8 cellular contexts compared by ENCODE assay signal in the genomic region with DNA sequence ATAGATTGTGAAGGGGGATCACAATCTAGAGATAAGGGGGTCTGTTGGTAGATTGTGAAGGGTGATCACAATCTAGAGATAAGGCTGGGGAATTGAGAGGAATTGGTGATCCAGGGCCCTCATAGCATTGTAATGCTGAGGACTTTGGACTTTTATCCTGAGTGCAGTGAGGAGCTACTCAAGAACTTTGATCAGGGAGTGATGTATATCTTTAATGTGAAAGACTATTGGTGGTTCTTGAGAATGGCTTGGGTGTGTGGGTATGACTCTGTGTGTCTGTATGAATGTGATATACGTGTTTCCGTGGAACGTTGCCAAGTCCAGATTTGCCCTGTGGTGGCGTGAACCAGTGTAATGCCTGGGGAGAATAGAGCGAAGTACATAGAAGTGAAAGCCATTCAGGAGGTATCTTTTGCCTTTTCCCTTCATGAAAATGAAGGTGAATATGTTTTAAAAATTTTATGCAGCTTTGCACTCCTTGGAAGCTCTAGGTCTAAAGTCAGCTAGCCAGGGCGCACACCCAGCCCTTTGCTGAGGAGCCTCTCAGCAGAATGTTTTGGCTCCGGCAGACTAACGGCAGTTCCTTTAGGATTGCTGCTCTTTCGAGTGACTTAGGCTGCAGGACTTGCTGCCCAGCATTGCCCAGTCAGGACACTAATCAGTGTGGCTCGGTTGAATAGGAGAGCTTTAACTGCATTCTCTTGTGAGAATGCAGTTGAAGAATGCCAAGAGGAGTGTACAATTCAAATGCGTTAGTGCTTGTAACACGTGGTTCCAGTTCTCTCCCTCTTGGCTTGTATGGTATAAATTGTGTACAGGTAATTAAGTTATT. TPM values are rescaled to one million over a fixed set of nuclear protein-coding genes. Genes with fewer than 3 reads are reported as not detected.
DNase-seq lines count a peak whose midpoint lies in the region; ATAC-seq and TF ChIP-seq lines count a peak whose summit lies in the region.

No MANE protein-coding gene starts in this region.

- H3K9me3 Mint-ChIP-seq in CD4-positive, alpha-beta memory T cell, result no peaks in the 10 kb centered on the region
- H3K9me3 Mint-ChIP-seq in endothelial cell (ENCODE audit: unreplicated experiment), result no peaks in the 10 kb centered on the region
- H3K9me3 Mint-ChIP-seq in progenitor cell of endocrine pancreas (ENCODE audit: low read depth), result no peaks in the 10 kb centered on the region

- H2AFZ ChIP-seq in PC-3 (ENCODE audit: low read length), result no peak overlapping the region

- peak overlapping the region; percentile 2 to 90 (median 34) for H3K4me3 Mint-ChIP-seq in CD4-positive, alpha-beta memory T cell
- H3K4me3 Mint-ChIP-seq in endothelial cell (ENCODE audit: unreplicated experiment) (peak overlapping the region; percentile 45), progenitor cell of endocrine pancreas (ENCODE audit: low read depth) (peak overlapping the region; percentile 91)

- H3K27me3 Mint-ChIP-seq in CD4-positive, alpha-beta memory T cell, result no peaks in the 10 kb centered on the region
- H3K27me3 Mint-ChIP-seq in endothelial cell (ENCODE audit: unreplicated experiment) (peaks cover 14% of the 10 kb centered on the region), progenitor cell of endocrine pancreas (no peaks in the 10 kb centered on the region)

- H3K79me2 ChIP-seq in PC-3 (ENCODE audit: low read length), result peaks cover 80% of the 10 kb centered on the region

- peak overlapping the region; percentile 95 for H3K4me2 ChIP-seq in PC-3 (ENCODE audit: low read length)

- H3K9me2 ChIP-seq in PC-3 (replicated peaks; ENCODE audit: low read length), result no peaks in the 10 kb centered on the region

- no peak overlapping the region for H3K27ac ChIP-seq in CD4-positive, alpha-beta memory T cell (ENCODE audit: low read depth, low read length)
- H3K27ac ChIP-seq in PC-3 (ENCODE audit: low read length), result peak overlapping the region; percentile 22
- H3K27ac ChIP-seq in esophagus muscularis mucosa (replicated peaks in 1 of 4), result no peak overlapping the region

- no peak overlapping the region for H3K9ac ChIP-seq in PC-3 (ENCODE audit: low read length)

- H3K36me3 ChIP-seq in CD4-positive, alpha-beta memory T cell (ENCODE audit: insufficient read depth, low read length), result no peaks in the 10 kb centered on the region
- no peaks in the 10 kb centered on the region for H3K36me3 ChIP-seq in PC-3 (ENCODE audit: low read depth, low read length)
- no peaks in the 10 kb centered on the region for H3K36me3 ChIP-seq in esophagus muscularis mucosa

- H3K27me3 ChIP-seq in CD4-positive, alpha-beta memory T cell (ENCODE audit: insufficient read depth, low read length), result no peaks in the 10 kb centered on the region
- H3K27me3 ChIP-seq in PC-3 (ENCODE audit: low read length) (no peaks in the 10 kb centered on the region), esophagus muscularis mucosa (no peaks in the 10 kb centered on the region)

- BruUV-seq in PC-3 (replicated peaks; lab: Mats Ljungman, UMichigan), result no TSS peak

- no peak for TF ChIP-seq POLR2A in esophagus muscularis mucosa (IDR thresholded peaks at IDR 0.05; ENCODE audit: low read depth)

- peak overlapping the region in 6 of 7 donors; percentile 17 to 77 (median 58) for H3K27ac Mint-ChIP-seq in CD4-positive, alpha-beta memory T cell
- H3K27ac Mint-ChIP-seq in endothelial cell (ENCODE audit: unreplicated experiment) (peak overlapping the region; percentile 26), progenitor cell of endocrine pancreas (peak overlapping the region; percentile 87)

- WGBS in esophagus muscularis mucosa, result 50% methylated on average over 12 of the region's 12 CpGs

- no peak for TF ChIP-seq CTCF in PC-3 (conservative IDR thresholded peaks at IDR 0.05; ENCODE audit: low read depth, low read length)
- TF ChIP-seq CTCF in endothelial cell (IDR thresholded peaks at IDR 0.05; ENCODE audit: unreplicated experiment), result no peak
- TF ChIP-seq CTCF in progenitor cell of endocrine pancreas (IDR thresholded peaks at IDR 0.05; ENCODE audit: unreplicated experiment), result no peak
- no peak for TF ChIP-seq CTCF in esophagus muscularis mucosa (IDR thresholded peaks at IDR 0.05)

- H3K9me3 ChIP-seq in CD4-positive, alpha-beta memory T cell (ENCODE audit: control insufficient read depth in 1 of 2, low read length in 2 of 2), result no peaks in the 10 kb centered on the region
- no peaks in the 10 kb centered on the region for H3K9me3 ChIP-seq in PC-3 (ENCODE audit: low read length)
- no peaks in the 10 kb centered on the region for H3K9me3 ChIP-seq in esophagus muscularis mucosa

- DNase-seq in CD4-positive, alpha-beta memory T cell, result peak in 3 of 5 donors; percentile 5 to 12 (median 10)
- DNase-seq in PC-3 (peak; percentile 61), endothelial cell (ENCODE audit: low spot score) (no peak), progenitor cell of endocrine pancreas (ENCODE audit: low spot score, unreplicated experiment) (no peak), esophagus muscularis mucosa (ENCODE audit: extremely low spot score) (no peak), NCI-H1092 treated with DMSO at 0.1 percent for 48 hours (lab: John Stamatoyannopoulos, UW) (no peak), GOT3 (lab: John Stamatoyannopoulos, UW) (no peak), NCI-H2171 treated with DMSO at 0.1 percent for 48 hours (lab: John Stamatoyannopoulos, UW) (no peak)

- intact Hi-C loops in CD4-positive, alpha-beta memory T cell (cut with micrococcal nuclease), result no loop called here
- intact Hi-C loops in PC-3 (cut with micrococcal nuclease), result no loop called here
- intact Hi-C loops in esophagus muscularis mucosa (cut with DNase I), result no loop called here

- H4K20me1 ChIP-seq in PC-3 (ENCODE audit: low read length), result peaks cover 51% of the 10 kb centered on the region

- H3K4me1 ChIP-seq in CD4-positive, alpha-beta memory T cell (ENCODE audit: insufficient read depth, low read length), result peaks cover 62% of the 10 kb centered on the region
- H3K4me1 ChIP-seq in PC-3 (ENCODE audit: insufficient read depth, low read length) (peaks cover 34% of the 10 kb centered on the region), esophagus muscularis mucosa (peaks cover 63 to 83% (median 77%) of the 10 kb centered on the region in 4 donors)

- TF ChIP-seq EP300 in esophagus muscularis mucosa (IDR thresholded peaks at IDR 0.05), result no peak

- peaks cover 53 to 89% (median 69%) of the 10 kb centered on the region in 4 donors for H3K4me1 Mint-ChIP-seq in CD4-positive, alpha-beta memory T cell
- H3K4me1 Mint-ChIP-seq in endothelial cell (ENCODE audit: unreplicated experiment) (peaks cover 49% of the 10 kb centered on the region), progenitor cell of endocrine pancreas (ENCODE audit: low read depth) (peaks cover 40% of the 10 kb centered on the region)

- POLR2A ChIA-PET in CD4-positive, alpha-beta memory T cell (lab: Charles Lee; ENCODE audit: partially characterized antibody), result no interaction called here
- POLR2A ChIA-PET in PC-3 (lab: Charles Lee; ENCODE audit: unreplicated experiment), result no interaction called here

- no peak overlapping the region for H3K4me3 ChIP-seq in CD4-positive, alpha-beta memory T cell (ENCODE audit: low read length in 2 of 2)
- H3K4me3 ChIP-seq in PC-3 (ENCODE audit: low read length), result peak overlapping the region; percentile 40; the same call in 1 of the 2 replicates
- peak overlapping the region in 2 of 4 donors; percentile 4 to 25 for H3K4me3 ChIP-seq in esophagus muscularis mucosa

- ATAC-seq in PC-3, result no peak

- CTCF ChIA-PET in CD4-positive, alpha-beta memory T cell (lab: Charles Lee; ENCODE audit: partially characterized antibody), result no interaction called here
- CTCF ChIA-PET in PC-3 (lab: Charles Lee), result no interaction called here

- H3F3A ChIP-seq in PC-3 (ENCODE audit: low read length, unreplicated experiment), result no peaks in the 10 kb centered on the region

- H3K36me3 Mint-ChIP-seq in CD4-positive, alpha-beta memory T cell, result peaks cover 3 to 14% of the 10 kb centered on the region in 2 donors
- H3K36me3 Mint-ChIP-seq in endothelial cell (ENCODE audit: low read depth, unreplicated experiment) (peaks cover 3% of the 10 kb centered on the region), progenitor cell of endocrine pancreas (ENCODE audit: insufficient read depth) (peaks cover 1% of the 10 kb centered on the region)

RNA-seq across cellular contexts. Expression of a gene that starts 3.5 kb away (rescaled TPM):
- total RNA-seq in CD4-positive, alpha-beta memory T cell, result 10 to 100 TPM; 32.7 to 33.0 TPM
- polyA plus RNA-seq in CD4-positive, alpha-beta memory T cell, result 1 to 10 TPM; 2.1 to 7.4 TPM
- total RNA-seq in PC-3 (2014; rRNA removed) (22.2 and 23.7 TPM in 2 replicates), endothelial cell (ENCODE audit: unreplicated experiment) (96.3 TPM), progenitor cell of endocrine pancreas (92.7 and 102 TPM in 2 replicates), esophagus muscularis mucosa (10 to 100 TPM; 37.3 to 70.1 (median 55.2) TPM)

Comparison
In these comparisons a context has a peak if more than half of its experiments do, and no peak if none do; other contexts are left out.
1. DNase-seq: peak in CD4-positive, alpha-beta memory T cell (3 of 5) and PC-3 (single experiment); none in endothelial cell (single experiment), progenitor cell of endocrine pancreas (single experiment), esophagus muscularis mucosa (single experiment), NCI-H1092 treated with DMSO at 0.1 percent for 48 hours (single experiment), GOT3 (single experiment) and NCI-H2171 treated with DMSO at 0.1 percent for 48 hours (single experiment).
2. H3K27ac Mint-ChIP-seq: peak in every context shown above with its lines; median percentile 87 in progenitor cell of endocrine pancreas; 58 in CD4-positive, alpha-beta memory T cell; 26 in endothelial cell.
3. H3K4me3 Mint-ChIP-seq: peak in every context shown above with its lines; median percentile 91 in progenitor cell of endocrine pancreas; 45 in endothelial cell; 34 in CD4-positive, alpha-beta memory T cell.